Comparison of ENCODE assay signal across 8 cellular contexts in genomic region chr3:179651687-179652466, GRCh38. TPM values are rescaled to one million over a fixed set of nuclear protein-coding genes. Genes with fewer than 3 reads are reported as not detected.
DNase-seq lines count a peak whose midpoint lies in the region; ATAC-seq, FAIRE-seq and TF ChIP-seq lines count a peak whose summit lies in the region.

No MANE protein-coding gene starts in this region.

- DNase-seq in GM12891 (ENCODE audit: insufficient read length, low spot score) (no peak), RWPE1 (ENCODE audit: low spot score) (no peak), fibroblast of mammary gland (ENCODE audit: low read depth) (no peak), gastrocnemius medialis (no peak), cortex of kidney (lab: John Stamatoyannopoulos, UW) (no peak), left lobe of liver (ENCODE audit: low spot score) (no peak)

- POLR2A ChIA-PET in RWPE1 (lab: Yijun Ruan, JAX; ENCODE audit: low non-redundant PET) = no interaction called here

- TF ChIP-seq POLR2A in GM12891 (IDR thresholded peaks at IDR 0.05; ENCODE audit: low read depth, low read length) (no peak), gastrocnemius medialis (IDR thresholded peaks at IDR 0.05) (no peak)

- H3K27ac ChIP-seq in RWPE1 (peak overlapping the region; percentile 93), gastrocnemius medialis (peak overlapping the region; percentile 90 to 98 (median 96))

- no peak for FAIRE-seq in GM12891 (lab: Jason Lieb, UNC)

- no peaks in the 10 kb centered on the region for H3K36me3 ChIP-seq in gastrocnemius medialis

- in situ Hi-C loops in gastrocnemius medialis (cut with MboI; ENCODE audit: low sequenced_read_pairs in 4 of 4) = loop anchor here in 1 of 4 donors (10.0 kb wide), 1 partner anchor 93 kb away; no protein-coding TSS in a partner anchor

- no peaks in the 10 kb centered on the region for H3K9me3 ChIP-seq in gastrocnemius medialis

- peaks cover 14 to 21% of the 10 kb centered on the region in 2 donors for H3K4me1 ChIP-seq in gastrocnemius medialis

- intact Hi-C loops in gastrocnemius medialis (cut with DNase I; ENCODE audit: low total_unique reads) = loop anchor here (2.0 to 10.0 kb wide), 3 partner anchors 47 to 153 kb away; partner anchors contain the start of genes MRPL47 and NDUFB5

- TF ChIP-seq CTCF in RWPE1 (conservative IDR thresholded peaks at IDR 0.05; ENCODE audit: low read depth) (no peak), fibroblast of mammary gland (conservative IDR thresholded peaks at IDR 0.05; ENCODE audit: control insufficient read depth, insufficient read depth, low read depth, low read length) (no peak), gastrocnemius medialis (IDR thresholded peaks at IDR 0.05 in 4 of 5, conservative IDR thresholded peaks at IDR 0.05 in 1 of 5) (no peak)

- CTCF ChIA-PET in RWPE1 (lab: Yijun Ruan, JAX) = no interaction called here

- ATAC-seq in gastrocnemius medialis = no peak
- ATAC-seq in HG03439 (IDR thresholded peaks at IDR 0.05; ENCODE audit: unreplicated experiment) = no peak
- no peak for ATAC-seq in GM18870 (IDR thresholded peaks at IDR 0.05; ENCODE audit: unreplicated experiment)
- no peak for ATAC-seq in left lobe of liver

- H3K4me3 ChIP-seq in fibroblast of mammary gland (ENCODE audit: control insufficient read depth, low read depth, low read length) = peak overlapping the region; percentile 55
- peak overlapping the region; percentile 53 to 90 (median 80) for H3K4me3 ChIP-seq in gastrocnemius medialis

- no peaks in the 10 kb centered on the region for H3K27me3 ChIP-seq in gastrocnemius medialis

TF ChIP-seq in GM12891, 5 proteins besides CTCF, POLR2A, EP300 and RAD21:
- peak; percentile 18; the same call in 1 of the 2 replicates for TF ChIP-seq SPI1 (IDR thresholded peaks at IDR 0.05; ENCODE audit: low read depth, low read length)
- no peak for TF ChIP-seq PAX5 (IDR thresholded peaks at IDR 0.05; ENCODE audit: insufficient read depth, low read length, severe bottlenecking)
- TF ChIP-seq POU2F2 (IDR thresholded peaks at IDR 0.05; ENCODE audit: low read depth, low read length) = no peak

RNA-seq across cellular contexts. Expression of gene USP13, which starts 1.0 kb away (rescaled TPM):
- polyA plus RNA-seq in GM12891 (2012; ENCODE audit: low read depth, missing spikeins) = 2.6 TPM
- total RNA-seq in gastrocnemius medialis (100 to 1,000 TPM; 117 to 453 (median 249) TPM), left lobe of liver (6.3 TPM)

RNA-seq across cellular contexts. Expression of gene NDUFB5, which starts 47.3 kb away (rescaled TPM):
- polyA plus RNA-seq in GM12891 (2012; ENCODE audit: low read depth, missing spikeins) = 99.6 TPM
- total RNA-seq in gastrocnemius medialis = 100 to 1,000 TPM; 127 to 348 (median 179) TPM
- total RNA-seq in left lobe of liver = 49.3 TPM

RNA-seq across cellular contexts. Expression of gene MRPL47, which starts 47.4 kb away (rescaled TPM):
- polyA plus RNA-seq in GM12891 (2012; ENCODE audit: low read depth, missing spikeins) = 47.8 TPM
- total RNA-seq in gastrocnemius medialis = 10 to 100 TPM; 34.9 to 74.0 (median 41.2) TPM
- 11.1 TPM for total RNA-seq in left lobe of liver

Comparison
In these comparisons a context has a peak if more than half of its experiments do, and no peak if none do; other contexts are left out.
1. RNA of gene USP13, which starts 1.0 kb away (total RNA-seq): 117 to 453 TPM in gastrocnemius medialis; 6.3 TPM in left lobe of liver (single experiment); every median in the first group is over 10 times any median in the second.